8 cellular contexts compared by ENCODE assay signal in genomic region chr13:52569904-52570602, GRCh38.
DNase-seq lines count a peak whose midpoint lies in the region; ATAC-seq, FAIRE-seq and TF ChIP-seq lines count a peak whose summit lies in the region.
"Not testable (repeated sequence)": the region's sequence is repeated elsewhere in the genome, so short reads cannot be mapped to it uniquely, and the experiment has no call there.

No MANE protein-coding gene starts in this region.

- TF ChIP-seq POLR2A in adrenal gland (IDR thresholded peaks at IDR 0.05): not testable (repeated sequence)

- H3K27me3 ChIP-seq in MM.1S (replicated peaks; ENCODE audit: insufficient read depth, low read length); adrenal gland; aorta (ENCODE audit: control insufficient read depth in 1 of 2, insufficient read depth in 2 of 2, low read length in 1 of 2): not testable (repeated sequence)

- ATAC-seq in HG02571 (IDR thresholded peaks at IDR 0.05; ENCODE audit: unreplicated experiment) (peak; percentile 80), aorta (ENCODE audit: low FRiP score) (peak; percentile 91)

- in situ Hi-C loops in GM13977 (cut with MboI; ENCODE audit: low pct_unique_long_range_greater_than_20kb, low sequenced_read_pairs, unreplicated experiment): not testable (repeated sequence)

- not testable (repeated sequence) for H4K20me1 ChIP-seq in MM.1S (ENCODE audit: insufficient read depth, low read length)

- H3K9me2 ChIP-seq in MM.1S (replicated peaks; ENCODE audit: insufficient read depth, low read length): not testable (repeated sequence)

- H3K79me2 ChIP-seq in MM.1S (ENCODE audit: low read length): not testable (repeated sequence)

- H2AFZ ChIP-seq in MM.1S (ENCODE audit: low read length): not testable (repeated sequence)

- H3K9me3 ChIP-seq in MM.1S (replicated peaks; ENCODE audit: insufficient read depth, low read length); adrenal gland (replicated peaks in 1 of 3); aorta (ENCODE audit: control insufficient read depth, low read length): not testable (repeated sequence)

- not testable (repeated sequence) for H3K9ac ChIP-seq in MM.1S (ENCODE audit: low read length)

- H3K4me2 ChIP-seq in MM.1S (ENCODE audit: low read depth, low read length): not testable (repeated sequence)

- not testable (repeated sequence) for H3K36me3 ChIP-seq in MM.1S (replicated peaks; ENCODE audit: insufficient read depth, low read length); adrenal gland (replicated peaks in 1 of 2); aorta (ENCODE audit: control insufficient read depth in 1 of 2, insufficient read depth in 2 of 2, low read length in 1 of 2)

- FAIRE-seq in RCC 7860 (lab: Jason Lieb, UNC): not testable (repeated sequence)

- not testable (repeated sequence) for H3K4me3 ChIP-seq in MM.1S (ENCODE audit: low read length); adrenal gland; aorta (ENCODE audit: low read length in 2 of 2)

- intact Hi-C loops in adrenal gland (cut with DNase I); aorta (cut with DNase I): not testable (repeated sequence)

- TF ChIP-seq CTCF in GM13977 (IDR thresholded peaks at IDR 0.05; ENCODE audit: extremely low read depth, insufficient read depth, missing control alignments): peak; percentile 41
- not testable (repeated sequence) for TF ChIP-seq CTCF in MM.1S (IDR thresholded peaks at IDR 0.05; ENCODE audit: low read length)
- TF ChIP-seq CTCF in adrenal gland (IDR thresholded peaks at IDR 0.05): peak in 4 of 6 experiments; percentile 37 to 56 (median 50)

- WGBS in adrenal gland, 4 donors: 3 to 15% (median 9%) methylated on average over 2 to 5 of the region's 9 CpGs
- 0 to 2% methylated on average over 3 to 4 of the region's 9 CpGs for WGBS in aorta, 2 donors

- H3K4me1 ChIP-seq in MM.1S (ENCODE audit: low read length); adrenal gland (replicated peaks in 1 of 2); aorta (ENCODE audit: control insufficient read depth in 1 of 2, insufficient read depth in 2 of 2, low read length in 2 of 2): not testable (repeated sequence)

- H3F3A ChIP-seq in MM.1S (ENCODE audit: insufficient read depth, low read length): not testable (repeated sequence)

- not testable (repeated sequence) for H3K27ac ChIP-seq in MM.1S (ENCODE audit: low read length); adrenal gland; aorta (ENCODE audit: low read depth in 1 of 2, low read length in 2 of 2)

- not testable (repeated sequence) for DNase-seq in GM13977 (ENCODE audit: low spot score)
- DNase-seq in MM.1S (peak; percentile 48), RCC 7860 (ENCODE audit: low spot score) (peak; percentile 21), adrenal gland (peak; percentile 16 to 87 (median 44)), glomerular endothelial cell (ENCODE audit: extremely low read depth, low read depth, low spot score) (peak; percentile 4), occipital lobe (lab: John Stamatoyannopoulos, UW) (peak; percentile 0), aorta (peak in 1 of 2 donors; percentile 54)
